Comparison of ENCODE assay signal across 8 cellular contexts in genomic region chr3:46960081-46960701, GRCh38. TPM values are rescaled to one million over a fixed set of nuclear protein-coding genes. Genes with fewer than 3 reads are reported as not detected.
DNase-seq lines count a peak whose midpoint lies in the region; TF ChIP-seq lines count a peak whose summit lies in the region.

No MANE protein-coding gene starts in this region.

- peaks cover 76% of the 10 kb centered on the region for H3K4me1 Mint-ChIP-seq in activated naive CD8-positive, alpha-beta T cell treated with anti-CD3 and anti-CD28 coated beads for 36 hours

- no peaks in the 10 kb centered on the region for H3K36me3 ChIP-seq in left ventricle myocardium inferior
- peaks cover 0 to 5% (median 0%) of the 10 kb centered on the region in 4 donors for H3K36me3 ChIP-seq in stomach

- TF ChIP-seq EP300 in stomach (IDR thresholded peaks at IDR 0.05), result no peak

- peaks cover 37% of the 10 kb centered on the region for H3K36me3 Mint-ChIP-seq in activated naive CD8-positive, alpha-beta T cell treated with anti-CD3 and anti-CD28 coated beads for 36 hours

- H3K9me3 ChIP-seq in left ventricle myocardium inferior (replicated peaks) (no peaks in the 10 kb centered on the region), stomach (no peaks in the 10 kb centered on the region)

- TF ChIP-seq POLR2A in stomach (IDR thresholded peaks at IDR 0.05), result no peak

- TF ChIP-seq CTCF in left ventricle myocardium inferior (IDR thresholded peaks at IDR 0.05; ENCODE audit: borderline replicate concordance), result no peak
- no peak for TF ChIP-seq CTCF in stomach (IDR thresholded peaks at IDR 0.05)

- no peaks in the 10 kb centered on the region for H3K27me3 Mint-ChIP-seq in activated naive CD8-positive, alpha-beta T cell treated with anti-CD3 and anti-CD28 coated beads for 36 hours

- no peaks in the 10 kb centered on the region for H3K27me3 ChIP-seq in left ventricle myocardium inferior (ENCODE audit: low read depth)
- no peaks in the 10 kb centered on the region for H3K27me3 ChIP-seq in stomach

- H3K4me1 ChIP-seq in left ventricle myocardium inferior, result peaks cover 83% of the 10 kb centered on the region
- H3K4me1 ChIP-seq in stomach, result peaks cover 60 to 75% (median 71%) of the 10 kb centered on the region in 4 donors

- H3K27ac Mint-ChIP-seq in activated naive CD8-positive, alpha-beta T cell treated with anti-CD3 and anti-CD28 coated beads for 36 hours, result peak overlapping the region; percentile 90

- H3K4me3 Mint-ChIP-seq in activated naive CD8-positive, alpha-beta T cell treated with anti-CD3 and anti-CD28 coated beads for 36 hours, result peak overlapping the region; percentile 30

- 24 to 52% (median 36%) methylated on average over 4 of the region's 4 CpGs for WGBS in stomach, 5 donors

- DNase-seq in NCI-H2171 treated with DMSO at 0.1 percent for 48 hours (lab: John Stamatoyannopoulos, UW) (peak; percentile 7), NCI-H2171 (lab: John Stamatoyannopoulos, UW) (no peak), left ventricle myocardium inferior (no peak), stomach (no peak), NCI-H774 (lab: John Stamatoyannopoulos, UW) (no peak)
- no peak for DNase-seq in activated naive CD8-positive, alpha-beta T cell treated with anti-CD3 and anti-CD28 coated beads for 36 hours
- DNase-seq in activated effector memory CD4-positive, alpha-beta T cell treated with Interleukin-2 at 50 U/mL for 16 hours, result no peak
- no peak for DNase-seq in activated CD8-positive, alpha-beta memory T cell treated with anti-CD3 and anti-CD28 coated beads, Interleukin-2, amount 50 U/mL, for 4 hours

- intact Hi-C loops in left ventricle myocardium inferior (cut with micrococcal nuclease), result no loop called here
- intact Hi-C loops in stomach (cut with DNase I; ENCODE audit: low total_unique reads), result no loop called here

- H3K4me3 ChIP-seq in left ventricle myocardium inferior (peak overlapping the region; percentile 23), stomach (no peak overlapping the region)

- peaks cover 2% of the 10 kb centered on the region for H3K9me3 Mint-ChIP-seq in activated naive CD8-positive, alpha-beta T cell treated with anti-CD3 and anti-CD28 coated beads for 36 hours

- H3K27ac ChIP-seq in left ventricle myocardium inferior (replicated peaks), result peak overlapping the region; percentile 82
- H3K27ac ChIP-seq in stomach, result peak overlapping the region; percentile 15 to 80 (median 63)

RNA-seq across cellular contexts. Expression of gene CCDC12, which starts 16.4 kb away (rescaled TPM):
- 10 to 100 TPM; 48.8 to 55.4 TPM for total RNA-seq in activated naive CD8-positive, alpha-beta T cell treated with anti-CD3 and anti-CD28 coated beads for 36 hours
- 31.0 TPM for total RNA-seq in left ventricle myocardium inferior
- 10 to 100 TPM in 4 of 5 donors, 1 to 10 TPM in 1; 2.9 to 55.3 (median 38.4) TPM for total RNA-seq in stomach
- 10 to 100 TPM; 84.2 to 88.7 (median 84.5) TPM for polyA plus RNA-seq in stomach

RNA-seq across cellular contexts. Expression of gene NBEAL2, which starts 19.3 kb away (rescaled TPM):
- total RNA-seq in activated naive CD8-positive, alpha-beta T cell treated with anti-CD3 and anti-CD28 coated beads for 36 hours, result 10 to 100 TPM; 63.1 to 67.4 TPM
- total RNA-seq in left ventricle myocardium inferior, result 12.6 TPM
- 100 to 1,000 TPM in 4 of 5 donors, 10 to 100 TPM in 1; 50.9 to 653 (median 247) TPM for total RNA-seq in stomach
- polyA plus RNA-seq in stomach, result 100 to 1,000 TPM in 1 of 3 donors, 10 to 100 TPM in 2; 35.0 to 193 (median 49.2) TPM
